Comparison of ENCODE assay signal across 8 cellular contexts in genomic region chr11:45922425-45923082, GRCh38. TPM values are rescaled to one million over a fixed set of nuclear protein-coding genes. Genes with fewer than 3 reads are reported as not detected.
A peak's percentile ranks its signal among the peaks of the same experiment; 100 is the strongest.
DNase-seq lines count a peak whose midpoint lies in the region; ATAC-seq and TF ChIP-seq lines count a peak whose summit lies in the region.

Gene LARGE2 (plus strand): TSS chr11:45922656. CDS start chr11:45922883, 227 bp downstream.

- H3K79me2 ChIP-seq in parathyroid adenoma, result no peaks in the 10 kb centered on the region

- H3K27ac Mint-ChIP-seq in activated CD4-positive, alpha-beta T cell treated with anti-CD3 and anti-CD28 coated beads, Interleukin-2, amount 10 ng/mL, durations not matched to agents 7 days and 5 days, result peak within 1 kb of the TSS; percentile 13

- H3K27me3 ChIP-seq in SJCRH30 (peaks cover 18% of the 10 kb centered on the region; the same call in 1 of the 2 replicates), parathyroid adenoma (ENCODE audit: control insufficient read depth, insufficient read depth, low read length) (no peaks in the 10 kb centered on the region)

- H3K27ac ChIP-seq in SJCRH30 (no peak within 1 kb of the TSS), parathyroid adenoma (peak within 1 kb of the TSS; percentile 87)

- peak within 1 kb of the TSS; percentile 76 for H2AFZ ChIP-seq in parathyroid adenoma

- no peaks in the 10 kb centered on the region for H3K4me1 ChIP-seq in SJCRH30
- peaks cover 5% of the 10 kb centered on the region for H3K4me1 ChIP-seq in parathyroid adenoma

- H3K27me3 Mint-ChIP-seq in activated CD4-positive, alpha-beta T cell treated with anti-CD3 and anti-CD28 coated beads, Interleukin-2, amount 10 ng/mL, durations not matched to agents 7 days and 5 days, result peaks cover 22% of the 10 kb centered on the region

- peak within 1 kb of the TSS; percentile 54 for H3K4me3 Mint-ChIP-seq in activated CD4-positive, alpha-beta T cell treated with anti-CD3 and anti-CD28 coated beads, Interleukin-2, amount 10 ng/mL, durations not matched to agents 7 days and 5 days

- CTCF ChIA-PET in activated CD4-positive, alpha-beta T cell treated with anti-CD3 and anti-CD28 coated beads, Interleukin-2, amount 10 ng/mL, durations not matched to agents 7 days and 5 days (lab: Charles Lee), result interaction anchor here (1.3 kb wide), 1 partner anchor 20 kb away, joined by 3 read pairs; no protein-coding TSS in a partner anchor

- H3K9me3 ChIP-seq in SJCRH30 (replicated peaks) (no peaks in the 10 kb centered on the region), parathyroid adenoma (ENCODE audit: control insufficient read depth, low read length) (no peaks in the 10 kb centered on the region)

- H3K4me1 Mint-ChIP-seq in activated CD4-positive, alpha-beta T cell treated with anti-CD3 and anti-CD28 coated beads, Interleukin-2, amount 10 ng/mL, durations not matched to agents 7 days and 5 days, result peaks cover 33% of the 10 kb centered on the region

- H3K4me3 ChIP-seq in SJCRH30 (peak within 1 kb of the TSS; percentile 27), epithelial cell of proximal tubule (ENCODE audit: low read depth, low read length) (peak within 1 kb of the TSS; percentile 35), parathyroid adenoma (ENCODE audit: low read depth, low read length) (peak within 1 kb of the TSS; percentile 47)

- no peaks in the 10 kb centered on the region for H3K9me3 Mint-ChIP-seq in activated CD4-positive, alpha-beta T cell treated with anti-CD3 and anti-CD28 coated beads, Interleukin-2, amount 10 ng/mL, durations not matched to agents 7 days and 5 days

- TF ChIP-seq CTCF in epithelial cell of proximal tubule (conservative IDR thresholded peaks at IDR 0.05; ENCODE audit: low read depth, low read length) (no peak), parathyroid adenoma (IDR thresholded peaks at IDR 0.05) (no peak)

- DNase-seq in activated CD4-positive, alpha-beta T cell treated with anti-CD3 and anti-CD28 coated beads, Interleukin-2, amount 10 ng/mL, durations not matched to agents 7 days and 5 days, result peak; percentile 5
- no peak for DNase-seq in activated CD4-positive, alpha-beta T cell treated with anti-CD3 and anti-CD28 coated beads for 48 hours
- peak in 1 of 2 experiments; percentile 15 for DNase-seq in SJCRH30
- DNase-seq in epithelial cell of proximal tubule (ENCODE audit: low read depth), result no peak
- DNase-seq in COLO829 (ENCODE audit: low spot score), result no peak

- H3K9ac ChIP-seq in parathyroid adenoma, result peak within 1 kb of the TSS; percentile 49

- H3K36me3 Mint-ChIP-seq in activated CD4-positive, alpha-beta T cell treated with anti-CD3 and anti-CD28 coated beads, Interleukin-2, amount 10 ng/mL, durations not matched to agents 7 days and 5 days (ENCODE audit: low read depth), result peaks cover 4% of the 10 kb centered on the region

- no peak for ATAC-seq in HG03469 (IDR thresholded peaks at IDR 0.05; ENCODE audit: unreplicated experiment)
- no peak for ATAC-seq in HG02981 (IDR thresholded peaks at IDR 0.05; ENCODE audit: unreplicated experiment)

- H3K4me2 ChIP-seq in parathyroid adenoma (ENCODE audit: low read length), result peak within 1 kb of the TSS; percentile 45

- POLR2A ChIA-PET in activated CD4-positive, alpha-beta T cell treated with anti-CD3 and anti-CD28 coated beads, Interleukin-2, amount 10 ng/mL, durations not matched to agents 7 days and 5 days (lab: Charles Lee), result no interaction called here

- H3K36me3 ChIP-seq in SJCRH30, result no peaks in the 10 kb centered on the region
- H3K36me3 ChIP-seq in parathyroid adenoma (ENCODE audit: control insufficient read depth, insufficient read depth, low read length), result no peaks in the 10 kb centered on the region

RNA-seq across cellular contexts. Expression of gene LARGE2, which starts in this region (rescaled TPM):
- total RNA-seq in activated CD4-positive, alpha-beta T cell treated with anti-CD3 and anti-CD28 coated beads, Interleukin-2, amount 10 ng/mL, durations not matched to agents 7 days and 5 days, result under 1 TPM; 0.40 to 0.44 TPM
- 0.06 TPM in 1 of 2 replicates, not detected in the other for total RNA-seq in SJCRH30 (2014; rRNA removed; shearing (Covaris generic))
- 2.5 and 3.3 TPM in 2 replicates for total RNA-seq in epithelial cell of proximal tubule

Comparison
In these comparisons a context has a peak if more than half of its experiments do, and no peak if none do; other contexts are left out.
1. Peak in DNase-seq in activated CD4-positive, alpha-beta T cell treated with anti-CD3 and anti-CD28 coated beads, Interleukin-2, amount 10 ng/mL, durations not matched to agents 7 days and 5 days; RNA of the gene not detected or under 1 TPM.